8 cellular contexts compared by ENCODE assay signal in the genomic region with DNA sequence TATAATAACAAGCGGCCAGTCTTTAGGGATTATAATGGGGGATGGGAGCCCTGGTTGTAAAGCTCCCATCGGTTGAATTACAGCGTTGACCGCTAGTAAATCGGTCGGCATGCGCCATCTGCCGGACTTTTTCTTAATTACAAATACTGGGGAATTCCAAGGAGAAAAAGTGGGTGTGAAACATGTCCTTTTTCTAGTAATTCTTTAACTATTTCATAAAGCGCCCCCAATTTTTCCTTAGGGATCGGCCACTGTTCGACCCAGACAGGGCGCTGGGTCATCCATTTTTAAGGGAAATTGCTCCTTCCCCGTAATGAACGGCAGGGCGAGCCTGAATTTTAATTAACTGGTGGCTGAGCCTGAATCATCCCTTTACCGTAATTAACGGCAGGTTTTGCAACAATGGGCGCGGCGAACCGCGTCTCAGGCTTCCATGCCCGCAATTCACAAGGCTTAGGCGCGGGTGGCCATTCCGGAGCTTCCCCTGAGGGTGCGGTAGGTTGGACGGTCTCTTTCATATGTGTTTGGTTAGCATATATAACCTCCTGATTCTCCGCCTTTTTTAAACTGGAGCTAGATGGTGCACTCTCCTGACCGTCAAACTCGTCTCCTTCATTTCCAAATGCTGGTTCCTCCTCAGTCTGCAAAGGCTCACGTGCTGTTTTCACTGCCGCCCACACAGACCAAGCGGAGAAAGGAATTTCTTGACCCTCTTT.
DNase-seq lines count a peak whose midpoint lies in the region; ATAC-seq and TF ChIP-seq lines count a peak whose summit lies in the region.

No MANE protein-coding gene starts in this region.

- TF ChIP-seq CTCF in WI38 (IDR thresholded peaks at IDR 0.05; ENCODE audit: low read depth, low read length): peak; percentile 52

- ATAC-seq in GM18519 (IDR thresholded peaks at IDR 0.05; ENCODE audit: low FRiP score, unreplicated experiment): no peak

- H3K4me3 ChIP-seq in WI38 (ENCODE audit: low read depth, low read length): peak overlapping the region; percentile 37

- DNase-seq in DMS79 treated with DMSO at 0.1 percent for 48 hours (lab: John Stamatoyannopoulos, UW): peak; percentile 54
- no peak for DNase-seq in DMS79 (lab: John Stamatoyannopoulos, UW)
- peak; percentile 31 for DNase-seq in NCI-H2107 treated with DMSO at 0.1 percent for 48 hours (lab: John Stamatoyannopoulos, UW; ENCODE audit: unreplicated experiment)
- DNase-seq in central memory CD4-positive, alpha-beta T cell: peak; percentile 31
- peak; percentile 94 for DNase-seq in inferior parietal cortex (ENCODE audit: extremely low spot score)
- DNase-seq in stimulated activated CD4-positive, alpha-beta T cell treated with anti-CD3 and anti-CD28 coated beads, Interleukin-12 subunit alpha, Interleukin-12 subunit beta, amount 100 ng/mL, for 24 hours (ENCODE audit: low read depth in 2 of 2): peak; percentile 33 to 56
